ENCODE assay signal across 21 cellular contexts in the genomic region with DNA sequence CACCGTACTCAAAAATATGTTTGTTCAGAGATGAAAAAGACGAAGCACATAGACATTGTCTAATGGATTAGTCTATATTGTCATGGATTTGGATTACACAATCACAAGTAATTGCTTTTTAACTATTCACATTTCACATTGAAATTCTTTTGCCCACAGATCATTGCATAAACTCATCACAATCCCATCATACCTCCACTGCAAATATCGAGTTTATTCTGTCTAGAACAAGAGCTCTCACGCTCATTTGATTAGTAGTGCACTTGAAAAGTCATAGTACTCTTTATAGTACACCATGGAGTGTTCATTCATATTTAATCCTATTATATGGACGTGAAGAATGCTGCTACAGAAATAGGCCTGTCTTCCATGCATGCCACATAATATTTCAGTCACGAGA.
"Had no signal": no experiment of that assay in that cellular context is flagged by ENCODE, and none has a peak within 500 bp of the region (broad histone marks: within the 10 kb centered on the region; RNA-seq: fewer than 3 reads in every experiment).

No MANE protein-coding gene starts in this region.

- DNase-seq: activated CD4-positive, alpha-beta T cell treated with anti-CD3 and anti-CD28 coated beads for 4 hours; activated CD8-positive, alpha-beta memory T cell treated with anti-CD3 and anti-CD28 coated beads, Interleukin-2, amount 50 U/mL, for 48 hours; activated CD8-positive, alpha-beta T cell treated with anti-CD3 and anti-CD28 coated beads, Interleukin-2, amount 10 ng/mL, durations not matched to agents 7 days and 5 days; activated effector memory CD4-positive, alpha-beta T cell treated with Interleukin-2 at 50 U/mL for 16 hours; activated naive CD4-positive, alpha-beta T cell; activated T-cell treated with anti-CD3 and anti-CD28 coated beads, Interleukin-2, amount 50 U/mL, for 24 hours; aorta; body of pancreas; central memory CD4-positive, alpha-beta T cell; MM.1S; NCI-H1105; NCI-H1436; NCI-H1694 treated with DMSO at 0.1 percent for 48 hours; NCI-H2081; NCI-H510A treated with DMSO at 0.1 percent for 48 hours; PC-3; SHP77; SW 1271 had no signal

- H3K27ac Mint-ChIP-seq: activated CD8-positive, alpha-beta T cell treated with anti-CD3 and anti-CD28 coated beads, Interleukin-2, amount 10 ng/mL, durations not matched to agents 7 days and 5 days; activated naive CD4-positive, alpha-beta T cell treated with anti-CD3 and anti-CD28 coated beads, Interleukin-2, amount 50 U/mL, for 24 hours; activated T-cell treated with anti-CD3 and anti-CD28 coated beads, Interleukin-2, amount 50 U/mL, for 24 hours; activated T-helper 1 cell treated with anti-CD3 and anti-CD28 coated beads, Interleukin-12 subunit alpha, Interleukin-12 subunit beta, Interleukin-2, Interleukin-4 antibody, amounts not matched to agents 30 ng/mL and 10 ng/mL and 1 ng/mL, durations not matched to agents 14 hours and 24 hours and 36 hours; T-helper 2 cell treated with Interferon-gamma antibody and Interleukin-4, amounts not matched to agents 5 μg/mL and 100 μg/mL, for 36 hours had no signal

- H3K4me1 Mint-ChIP-seq: activated naive CD4-positive, alpha-beta T cell treated with anti-CD3 and anti-CD28 coated beads, Interleukin-2, amount 50 U/mL, for 24 hours had no signal

- H3K36me3 Mint-ChIP-seq: activated naive CD4-positive, alpha-beta T cell treated with anti-CD3 and anti-CD28 coated beads, Interleukin-2, amount 50 U/mL, for 24 hours had no signal

- H3K4me3 Mint-ChIP-seq: activated CD8-positive, alpha-beta T cell treated with anti-CD3 and anti-CD28 coated beads, Interleukin-2, amount 10 ng/mL, durations not matched to agents 7 days and 5 days; activated naive CD4-positive, alpha-beta T cell treated with anti-CD3 and anti-CD28 coated beads, Interleukin-2, amount 50 U/mL, for 24 hours; activated T-cell treated with anti-CD3 and anti-CD28 coated beads, Interleukin-2, amount 50 U/mL, for 24 hours; activated T-helper 1 cell treated with anti-CD3 and anti-CD28 coated beads, Interleukin-12 subunit alpha, Interleukin-12 subunit beta, Interleukin-2, Interleukin-4 antibody, amounts not matched to agents 30 ng/mL and 10 ng/mL and 1 ng/mL, durations not matched to agents 14 hours and 24 hours and 36 hours; T-helper 2 cell treated with Interferon-gamma antibody and Interleukin-4, amounts not matched to agents 5 μg/mL and 100 μg/mL, for 36 hours had no signal

- H3K27me3 Mint-ChIP-seq: activated T-cell treated with anti-CD3 and anti-CD28 coated beads, Interleukin-2, amount 50 U/mL, for 24 hours had no signal

- H3K9me3 Mint-ChIP-seq: activated T-cell treated with anti-CD3 and anti-CD28 coated beads, Interleukin-2, amount 50 U/mL, for 24 hours; activated T-helper 1 cell treated with anti-CD3 and anti-CD28 coated beads, Interleukin-12 subunit alpha, Interleukin-12 subunit beta, Interleukin-2, Interleukin-4 antibody, amounts not matched to agents 30 ng/mL and 10 ng/mL and 1 ng/mL, durations not matched to agents 14 hours and 24 hours and 36 hours had no signal
